ENCODE assay signal across 11 cellular contexts in genomic region chr20:33843854-33844253, GRCh38. TPM values are rescaled to one million over a fixed set of nuclear protein-coding genes. Genes with fewer than 3 reads are reported as not detected.
DNase-seq lines count a peak whose midpoint lies in the region; ATAC-seq, FAIRE-seq and TF ChIP-seq lines count a peak whose summit lies in the region.
"Had no signal": no experiment of that assay in that cellular context is flagged by ENCODE, and none has a peak within 500 bp of the region (broad histone marks: within the 10 kb centered on the region; RNA-seq: fewer than 3 reads in every experiment).

No MANE protein-coding gene starts in this region.

- H3K27ac Mint-ChIP-seq in H9 (peak overlapping the region in 2 of 3 experiments; percentile 0 to 41; a peak in 2 of 7 replicates), naive B cell (peak overlapping the region; percentile 27 to 91 (median 67))

- no peak overlapping the region for H2BK5ac ChIP-seq in H9 (ENCODE audit: insufficient read length, low read length)

- H3K23me2 ChIP-seq in H9 (ENCODE audit: insufficient read length, low read depth, low read length, poor library complexity, severe bottlenecking): no peaks in the 10 kb centered on the region

- no peak overlapping the region for H2BK12ac ChIP-seq in H9 (ENCODE audit: insufficient read length, low read depth, low read length)

- H3K4me1 Mint-ChIP-seq in H9 (peaks cover 57 to 65% of the 10 kb centered on the region in 2 experiments), naive B cell (peaks cover 70 to 90% (median 84%) of the 10 kb centered on the region in 3 donors)

- H3K27me3 ChIP-seq in H9 (ENCODE audit: insufficient read depth, low read length) (no peaks in the 10 kb centered on the region), BE2C (no peaks in the 10 kb centered on the region)
- H3K27me3 ChIP-seq: uterus had no signal

- TF ChIP-seq POLR2A in GM12892 (IDR thresholded peaks at IDR 0.05; ENCODE audit: low read depth, low read length): no peak

- H3T11ph ChIP-seq in H9 (ENCODE audit: low read length): no peak overlapping the region

- H3K27me3 Mint-ChIP-seq in H9 (ENCODE audit: low read depth): no peaks in the 10 kb centered on the region
- H3K27me3 Mint-ChIP-seq in naive B cell: no peaks in the 10 kb centered on the region

- WGBS in H9 (ENCODE audit: extremely low coverage, insufficient read length, low lambda C conversion rate): no CpG with 5 or more reads among the region's 4 CpGs

- H2BK15ac ChIP-seq in H9 (ENCODE audit: low read depth, low read length): no peak overlapping the region

- H3K23ac ChIP-seq in H9 (ENCODE audit: insufficient read length, low read depth, low read length): no peak overlapping the region

- H3K4me2 ChIP-seq in H9 (ENCODE audit: insufficient read depth, insufficient read length, low read length): no peak overlapping the region

- H3K9ac ChIP-seq in H9 (ENCODE audit: extremely low read depth, insufficient read length, low read length): no peak overlapping the region

- FAIRE-seq in GM12892 (lab: Jason Lieb, UNC) (peak; percentile 74), D721Med (lab: Jason Lieb, UNC) (no peak)

- H3K4me3 Mint-ChIP-seq in H9 (no peak overlapping the region), naive B cell (peak overlapping the region in 4 of 8 donors; percentile 1 to 37 (median 26))

- H3K79me1 ChIP-seq in H9 (ENCODE audit: insufficient read depth, low read depth, low read length, poor library complexity, severe bottlenecking): no peaks in the 10 kb centered on the region

- no peak overlapping the region for H4K8ac ChIP-seq in H9 (replicated peaks; ENCODE audit: insufficient read length, low read depth, low read length)

- H3K9me3 Mint-ChIP-seq in H9 (no peaks in the 10 kb centered on the region), naive B cell (no peaks in the 10 kb centered on the region)

- no peak overlapping the region for H3K56ac ChIP-seq in H9 (ENCODE audit: insufficient read length, low read depth, low read length)

- DNase-seq in GM12892 (ENCODE audit: insufficient read length): no peak
- no peak for DNase-seq in H9
- peak; percentile 10 for DNase-seq in naive B cell
- DNase-seq in inferior parietal cortex (ENCODE audit: extremely low spot score): no peak
- DNase-seq in D721Med (ENCODE audit: insufficient read length, low spot score): no peak
- DNase-seq in BE2C: no peak
- no peak for DNase-seq in NCI-H1417 treated with DMSO at 0.1 percent for 48 hours (lab: John Stamatoyannopoulos, UW)
- DNase-seq: activated gamma-delta T cell treated with Interleukin-2 at 50 U/mL for 16 hours, uterus had no signal

- peaks cover 17% of the 10 kb centered on the region; the same call in 1 of the 2 replicates for H3K4me1 ChIP-seq in H9 (ENCODE audit: insufficient read depth, low read length)
- H3K4me1 ChIP-seq in BE2C: peaks cover 49% of the 10 kb centered on the region
- H3K4me1 ChIP-seq: uterus had no signal

- H2BK120ac ChIP-seq in H9 (ENCODE audit: low read depth, low read length, poor library complexity, severe bottlenecking): no peak overlapping the region

- no peaks in the 10 kb centered on the region; the same call in 1 of the 2 replicates for H3K79me2 ChIP-seq in H9 (ENCODE audit: insufficient read depth, low read length)

- ATAC-seq in naive B cell (ENCODE audit: low read depth in 2 of 2): peak; percentile 96 to 98

- H3K14ac ChIP-seq in H9 (ENCODE audit: insufficient read depth, low read length): no peak overlapping the region

- TF ChIP-seq CTCF in H9 (conservative IDR thresholded peaks at IDR 0.05): no peak
- no peak for TF ChIP-seq CTCF in VCaP (conservative IDR thresholded peaks at IDR 0.05)
- TF ChIP-seq CTCF in D721Med (IDR thresholded peaks at IDR 0.05; ENCODE audit: insufficient read depth, missing control alignments): no peak
- no peak for TF ChIP-seq CTCF in BE2C (IDR thresholded peaks at IDR 0.05; ENCODE audit: low read depth, low read length)

- H3K4ac ChIP-seq in H9 (ENCODE audit: low read depth, low read length): no peak overlapping the region

- H3K4me3 ChIP-seq in BE2C (ENCODE audit: low read depth, low read length): no peak overlapping the region
- H3K4me3 ChIP-seq: HAP-1, uterus had no signal

- H4K5ac ChIP-seq in H9 (ENCODE audit: insufficient read length, low read depth, low read length): no peak overlapping the region

- peaks cover 2% of the 10 kb centered on the region for H4K20me1 ChIP-seq in H9 (ENCODE audit: control insufficient read depth, insufficient read depth, insufficient read length)

- no peaks in the 10 kb centered on the region for H3K36me3 ChIP-seq in BE2C
- H3K36me3 ChIP-seq: uterus had no signal

- H3K36me3 Mint-ChIP-seq in H9 (ENCODE audit: insufficient read depth in 1 of 3, low read depth in 3 of 3): peaks cover 3 to 7% (median 3%) of the 10 kb centered on the region in 3 experiments; a peak in 4 of 7 replicates
- H3K36me3 Mint-ChIP-seq in naive B cell: peaks cover 0 to 4% of the 10 kb centered on the region in 2 donors

- H4K91ac ChIP-seq in H9 (ENCODE audit: insufficient read length, low read depth, low read length): no peak overlapping the region

- H2BK20ac ChIP-seq in H9 (ENCODE audit: low read depth, low read length, poor library complexity, severe bottlenecking): no peak overlapping the region

- H3K9me3 ChIP-seq in H9 (ENCODE audit: control insufficient read depth, low read depth, low read length) (no peaks in the 10 kb centered on the region), BE2C (no peaks in the 10 kb centered on the region)
- H3K9me3 ChIP-seq: HAP-1, uterus had no signal

- H3K27ac ChIP-seq in H9 (ENCODE audit: insufficient read length, low read depth, low read length): no peak overlapping the region
- peak overlapping the region; percentile 65 for H3K27ac ChIP-seq in VCaP
- H3K27ac ChIP-seq: uterus had no signal

- no peak overlapping the region for H2AFZ ChIP-seq in H9 (ENCODE audit: low read length)

- H3K18ac ChIP-seq in H9 (ENCODE audit: insufficient read length, low read depth, low read length): no peak overlapping the region

- no peak overlapping the region for H2AK5ac ChIP-seq in H9 (ENCODE audit: insufficient read length, low read length)

RNA-seq across cellular contexts. Expression of gene CHMP4B, which starts 32.7 kb away (rescaled TPM):
- 62.7 TPM for polyA plus RNA-seq in GM12892 (2012; ENCODE audit: missing spikeins)
- 94.9 and 97.9 TPM in 2 replicates for total RNA-seq in H9 (2021)
- polyA plus RNA-seq in naive B cell (ENCODE audit: low read depth in 6 of 6): 1 to 10 TPM; 1.3 to 8.0 (median 7.2) TPM
- polyA plus RNA-seq in BE2C (2012; ENCODE audit: insufficient read depth, insufficient read length, low read depth): 132 TPM
